In the genomic region with DNA sequence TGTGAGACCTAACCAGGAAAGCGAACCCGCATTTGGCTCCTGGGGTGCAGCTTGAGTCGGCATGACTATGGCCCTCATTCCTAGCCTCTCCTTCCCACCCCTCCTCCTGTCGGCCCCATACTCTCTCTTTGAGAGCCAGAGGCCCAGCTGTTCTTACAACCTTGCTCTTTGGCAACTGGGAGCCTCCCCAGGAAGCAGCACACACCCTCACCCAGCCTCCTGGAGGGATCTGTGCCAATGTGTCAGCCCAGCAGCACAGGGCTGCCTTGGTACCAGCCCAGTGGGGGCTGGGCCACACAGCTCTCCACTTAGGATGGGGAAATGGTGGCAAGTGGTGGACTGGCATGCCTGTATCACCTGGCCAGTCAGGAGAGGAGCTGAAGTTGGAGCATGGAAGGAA, we compare ENCODE assay signal across 9 cellular contexts.
DNase-seq lines count a peak whose midpoint lies in the region; ATAC-seq and TF ChIP-seq lines count a peak whose summit lies in the region.
"Had no signal": no experiment of that assay in that cellular context is flagged by ENCODE, and none has a peak within 500 bp of the region (broad histone marks: within the 10 kb centered on the region; RNA-seq: fewer than 3 reads in every experiment).

No MANE protein-coding gene starts in this region.

- no peaks in the 10 kb centered on the region for H3K27me3 Mint-ChIP-seq in chondrocyte (ENCODE audit: low read depth)
- no peaks in the 10 kb centered on the region for H3K27me3 Mint-ChIP-seq in activated CD4-positive, alpha-beta memory T cell treated with anti-CD3 and anti-CD28 coated beads, Interleukin-2, amount 10 ng/mL, durations not matched to agents 7 days and 5 days
- no peaks in the 10 kb centered on the region for H3K27me3 Mint-ChIP-seq in naive thymus-derived CD8-positive, alpha-beta T cell
- H3K27me3 Mint-ChIP-seq: naive B cell had no signal

- peak overlapping the region; percentile 19 for H3K4me3 Mint-ChIP-seq in chondrocyte (ENCODE audit: unreplicated experiment)
- H3K4me3 Mint-ChIP-seq in activated CD4-positive, alpha-beta memory T cell treated with anti-CD3 and anti-CD28 coated beads, Interleukin-2, amount 10 ng/mL, durations not matched to agents 7 days and 5 days, result no peak overlapping the region
- no peak overlapping the region for H3K4me3 Mint-ChIP-seq in naive thymus-derived CD8-positive, alpha-beta T cell
- H3K4me3 Mint-ChIP-seq: naive B cell had no signal

- POLR2A ChIA-PET in activated CD4-positive, alpha-beta memory T cell treated with anti-CD3 and anti-CD28 coated beads, Interleukin-2, amount 10 ng/mL, durations not matched to agents 7 days and 5 days (lab: Charles Lee), result interaction anchor here (0.7 to 1.4 kb wide), 3 partner anchors 11 to 16 kb away, joined by 3 to 7 read pairs (median 3); no protein-coding TSS in a partner anchor
- POLR2A ChIA-PET in naive thymus-derived CD8-positive, alpha-beta T cell (lab: Charles Lee), result no interaction called here

- H3K9me3 ChIP-seq in smooth muscle cell (replicated peaks; ENCODE audit: low read depth), result no peaks in the 10 kb centered on the region
- H3K9me3 ChIP-seq in prostate gland, result no peaks in the 10 kb centered on the region

- H3K79me2 ChIP-seq in smooth muscle cell (ENCODE audit: low read depth), result peaks cover 91% of the 10 kb centered on the region

- H3K36me3 Mint-ChIP-seq in chondrocyte (ENCODE audit: low read depth), result peaks cover 15% of the 10 kb centered on the region
- peaks cover 36% of the 10 kb centered on the region for H3K36me3 Mint-ChIP-seq in activated CD4-positive, alpha-beta memory T cell treated with anti-CD3 and anti-CD28 coated beads, Interleukin-2, amount 10 ng/mL, durations not matched to agents 7 days and 5 days (ENCODE audit: low read depth)
- H3K36me3 Mint-ChIP-seq in naive thymus-derived CD8-positive, alpha-beta T cell, result peaks cover 0 to 17% (median 9%) of the 10 kb centered on the region in 3 donors

- peaks cover 10% of the 10 kb centered on the region for H3F3A ChIP-seq in smooth muscle cell (ENCODE audit: low read depth)

- in situ Hi-C loops in G401 (cut with HindIII; ENCODE audit: low sequenced_read_pairs), result loop anchor here (25.0 kb wide), 1 partner anchor 123 kb away; no protein-coding TSS in a partner anchor

- peaks cover 47% of the 10 kb centered on the region for H3K4me1 Mint-ChIP-seq in chondrocyte (ENCODE audit: low read depth)
- H3K4me1 Mint-ChIP-seq in activated CD4-positive, alpha-beta memory T cell treated with anti-CD3 and anti-CD28 coated beads, Interleukin-2, amount 10 ng/mL, durations not matched to agents 7 days and 5 days, result peaks cover 26% of the 10 kb centered on the region
- peaks cover 11 to 17% (median 15%) of the 10 kb centered on the region in 4 donors for H3K4me1 Mint-ChIP-seq in naive thymus-derived CD8-positive, alpha-beta T cell

- peaks cover 67% of the 10 kb centered on the region for H4K20me1 ChIP-seq in smooth muscle cell (ENCODE audit: low read depth)

- intact Hi-C loops in left colon (cut with DNase I, micrococcal nuclease), result no loop called here
- intact Hi-C loops in prostate gland (cut with DNase I), result no loop called here

- TF ChIP-seq POLR2A in prostate gland (IDR thresholded peaks at IDR 0.05), result no peak

- peaks cover 4% of the 10 kb centered on the region for H3K36me3 ChIP-seq in smooth muscle cell (ENCODE audit: low read depth)
- H3K36me3 ChIP-seq in prostate gland, result no peaks in the 10 kb centered on the region

- ATAC-seq in left colon, result peak; percentile 85
- ATAC-seq in naive thymus-derived CD8-positive, alpha-beta T cell, result no peak

- H3K9me3 Mint-ChIP-seq in chondrocyte (ENCODE audit: low read depth), result no peaks in the 10 kb centered on the region
- no peaks in the 10 kb centered on the region for H3K9me3 Mint-ChIP-seq in activated CD4-positive, alpha-beta memory T cell treated with anti-CD3 and anti-CD28 coated beads, Interleukin-2, amount 10 ng/mL, durations not matched to agents 7 days and 5 days
- H3K9me3 Mint-ChIP-seq in naive thymus-derived CD8-positive, alpha-beta T cell, result no peaks in the 10 kb centered on the region
- H3K9me3 Mint-ChIP-seq: naive B cell had no signal

- peak overlapping the region; percentile 61 for H3K4me2 ChIP-seq in smooth muscle cell

- peak overlapping the region; percentile 56 for H3K27ac ChIP-seq in smooth muscle cell (ENCODE audit: low read depth)
- H3K27ac ChIP-seq in prostate gland, result no peak overlapping the region

- H3K27ac Mint-ChIP-seq in chondrocyte (ENCODE audit: unreplicated experiment), result peak overlapping the region; percentile 95
- H3K27ac Mint-ChIP-seq in activated CD4-positive, alpha-beta memory T cell treated with anti-CD3 and anti-CD28 coated beads, Interleukin-2, amount 10 ng/mL, durations not matched to agents 7 days and 5 days, result no peak overlapping the region
- H3K27ac Mint-ChIP-seq in naive thymus-derived CD8-positive, alpha-beta T cell, result peak overlapping the region in 1 of 10 donors; percentile 59

- no peak overlapping the region for H3K9ac ChIP-seq in smooth muscle cell (ENCODE audit: low read depth)

- H2AFZ ChIP-seq in smooth muscle cell (ENCODE audit: low read depth), result no peak overlapping the region

- TF ChIP-seq CTCF in chondrocyte (IDR thresholded peaks at IDR 0.05) (no peak), smooth muscle cell (IDR thresholded peaks at IDR 0.05; ENCODE audit: borderline replicate concordance, insufficient read depth, poor library complexity, severe bottlenecking) (no peak), prostate gland (IDR thresholded peaks at IDR 0.05) (no peak)

- CTCF ChIA-PET in activated CD4-positive, alpha-beta memory T cell treated with anti-CD3 and anti-CD28 coated beads, Interleukin-2, amount 10 ng/mL, durations not matched to agents 7 days and 5 days (lab: Charles Lee), result interaction anchor here (1.0 kb wide), 1 partner anchor 39 kb away, joined by 3 read pairs; no protein-coding TSS in a partner anchor

- 92% methylated on average over 4 of the region's 4 CpGs for WGBS in smooth muscle cell (ENCODE audit: low lambda C conversion rate)
- WGBS in prostate gland, result 83% methylated on average over 4 of the region's 4 CpGs

- no peaks in the 10 kb centered on the region for H3K27me3 ChIP-seq in smooth muscle cell (ENCODE audit: low read depth)
- no peaks in the 10 kb centered on the region for H3K27me3 ChIP-seq in prostate gland (replicated peaks; ENCODE audit: insufficient read depth)

- H3K4me3 ChIP-seq in smooth muscle cell, result no peak overlapping the region
- no peak overlapping the region for H3K4me3 ChIP-seq in prostate gland

- DNase-seq in M059J (ENCODE audit: low read depth) (peak; percentile 34), chondrocyte (ENCODE audit: low spot score) (no peak), left colon (peak; percentile 59 to 77), smooth muscle cell (lab: John Stamatoyannopoulos, UW; ENCODE audit: unreplicated experiment) (no peak), G401 (ENCODE audit: low spot score) (no peak), prostate gland (ENCODE audit: low spot score) (no peak)
- no peak for DNase-seq in activated CD4-positive, alpha-beta memory T cell treated with anti-CD3 and anti-CD28 coated beads, Interleukin-2, amount 10 ng/mL, durations not matched to agents 7 days and 5 days
- no peak for DNase-seq in naive thymus-derived CD8-positive, alpha-beta T cell
- DNase-seq: naive B cell had no signal

- H3K4me1 ChIP-seq in smooth muscle cell (ENCODE audit: low read depth) (peaks cover 9% of the 10 kb centered on the region), prostate gland (replicated peaks) (no peaks in the 10 kb centered on the region)

Comparison
In these comparisons a context has a peak if more than half of its experiments do, and no peak if none do; other contexts are left out.
1. DNase-seq: peak in M059J (single experiment) and left colon (2 of 2); none in chondrocyte (single experiment), smooth muscle cell (single experiment), G401 (single experiment), activated CD4-positive, alpha-beta memory T cell treated with anti-CD3 and anti-CD28 coated beads, Interleukin-2, amount 10 ng/mL, durations not matched to agents 7 days and 5 days (single experiment), naive thymus-derived CD8-positive, alpha-beta T cell (0 of 10) and prostate gland (single experiment).